ENCODE assay signal across 23 cellular contexts in genomic region chr11:87529486-87529885, GRCh38.
"Had no signal": no experiment of that assay in that cellular context is flagged by ENCODE, and none has a peak within 500 bp of the region (broad histone marks: within the 10 kb centered on the region; RNA-seq: fewer than 3 reads in every experiment).

No MANE protein-coding gene starts in this region.

- H3K27me3 ChIP-seq: dorsolateral prefrontal cortex, gastrocnemius medialis, hepatocyte, right lobe of liver, thyroid gland had no signal

- H3K4me2 ChIP-seq: hepatocyte, smooth muscle cell had no signal

- H3K9ac ChIP-seq: parathyroid adenoma had no signal

- H3K4me1 ChIP-seq: gastrocnemius medialis, parathyroid adenoma, right lobe of liver, thyroid gland had no signal

- H3K27ac ChIP-seq: dorsolateral prefrontal cortex, epithelial cell of prostate, gastrocnemius medialis, hepatocyte, parathyroid adenoma, right lobe of liver, thyroid gland had no signal

- DNase-seq: dorsolateral prefrontal cortex; effector CD4-positive, alpha-beta T cell; gastrocnemius medialis; head of caudate nucleus; mesenchymal stem cell; mucosa of descending colon; naive B cell; right lobe of liver; stimulated activated CD4-positive, alpha-beta T cell treated with anti-CD3 and anti-CD28 coated beads, Interleukin-12 subunit alpha, Interleukin-12 subunit beta, amount 100 ng/mL, for 4 hours; stimulated activated CD4-positive, alpha-beta T cell treated with anti-CD3 and anti-CD28 coated beads, Interleukin-1b, Interleukin-23, amount 100 ng/mL, for 48 hours; stimulated activated CD4-positive, alpha-beta T cell treated with anti-CD3 and anti-CD28 coated beads, Interleukin-4, amount 100 ng/mL, for 1 hour; stimulated activated CD8-positive, alpha-beta memory T cell treated with anti-CD3 and anti-CD28 coated beads, Interleukin-4, amount 100 ng/mL, for 48 hours; stimulated activated naive CD4-positive, alpha-beta T cell; stimulated activated naive CD8-positive, alpha-beta T cell treated with anti-CD3 and anti-CD28 coated beads, Interleukin-15, amount 100 ng/mL, for 72 hours; thyroid gland had no signal

- H3K4me3 ChIP-seq: dorsolateral prefrontal cortex, gastrocnemius medialis, hepatocyte, lung, mucosa of descending colon, right lobe of liver, smooth muscle cell, thyroid gland had no signal

- H3K9me3 ChIP-seq: gastrocnemius medialis, mucosa of descending colon, right lobe of liver, thyroid gland had no signal

- H3K79me2 ChIP-seq: hepatocyte, parathyroid adenoma had no signal

- H2AFZ ChIP-seq: hepatocyte, parathyroid adenoma had no signal

- ATAC-seq: esophagus mucosa; gastrocnemius medialis; left lobe of liver; mucosa of descending colon; natural killer cell treated with Interleukin-12 subunit alpha and Interleukin-12 subunit beta and Interleukin-15 and Interleukin-18, amount 100 ng/mL, for 72 hours had no signal

- H3K36me3 ChIP-seq: gastrocnemius medialis, right lobe of liver, thyroid gland had no signal
